Comparison of ENCODE assay signal across 22 cellular contexts in genomic region chr7:4010923-4011656, GRCh38.
DNase-seq lines count a peak whose midpoint lies in the region; FAIRE-seq and TF ChIP-seq lines count a peak whose summit lies in the region.
"Had no signal": no experiment of that assay in that cellular context is flagged by ENCODE, and none has a peak within 500 bp of the region (broad histone marks: within the 10 kb centered on the region; RNA-seq: fewer than 3 reads in every experiment).

No MANE protein-coding gene starts in this region.

- no peaks in the 10 kb centered on the region for H3K9me3 Mint-ChIP-seq in nephron progenitor cell

- no peaks in the 10 kb centered on the region for H3K79me2 ChIP-seq in MM.1S (ENCODE audit: low read length)

- H3K4me3 ChIP-seq in MM.1S (ENCODE audit: low read length), result peak overlapping the region; percentile 7; the same call in 1 of the 2 replicates
- H3K4me3 ChIP-seq in small intestine (ENCODE audit: low read depth in 1 of 2, low read length in 2 of 2), result no peak overlapping the region
- H3K4me3 ChIP-seq: HAP-1, Peyer's patch had no signal

- TF ChIP-seq CTCF in MM.1S (IDR thresholded peaks at IDR 0.05; ENCODE audit: low read length) (no peak), nephron progenitor cell (IDR thresholded peaks at IDR 0.05) (no peak)

- H3K36me3 Mint-ChIP-seq in nephron progenitor cell (ENCODE audit: low read depth), result peaks cover 7% of the 10 kb centered on the region

- H3K27ac Mint-ChIP-seq in nephron progenitor cell, result no peak overlapping the region

- DNase-seq in ELF-1 (ENCODE audit: low read depth, low spot score) (peak; percentile 40), MM.1S (no peak), islet precursor cell (peak; percentile 46), nephron progenitor cell (peak; percentile 22), NCI-H82 treated with DMSO at 0.1 percent for 48 hours (lab: John Stamatoyannopoulos, UW; ENCODE audit: unreplicated experiment) (no peak), small intestine (no peak)
- no peak for DNase-seq in stimulated activated CD8-positive, alpha-beta memory T cell treated with anti-CD3 and anti-CD28 coated beads, Interleukin-4, amount 100 ng/mL, for 48 hours
- DNase-seq in activated CD4-positive, CD25-positive, alpha-beta regulatory T cell (lab: John Stamatoyannopoulos, UW), result no peak
- DNase-seq: DMS53, GF-D8, KG1, NCI-H1092 treated with DMSO at 0.1 percent for 48 hours, NCI-H1436 treated with DMSO at 0.1 percent for 48 hours, NCI-H1930, NCI-H345, NCI-H524 treated with DMSO at 0.1 percent for 48 hours, NCI-H82 had no signal

- H3K27ac ChIP-seq in MM.1S (ENCODE audit: low read length), result no peak overlapping the region
- no peak overlapping the region for H3K27ac ChIP-seq in small intestine (ENCODE audit: low read depth in 1 of 2, low read length in 1 of 2)
- H3K27ac ChIP-seq: C4-2B, Peyer's patch had no signal

- H3K4me1 Mint-ChIP-seq in nephron progenitor cell, result peaks cover 45% of the 10 kb centered on the region

- H3F3A ChIP-seq in MM.1S (ENCODE audit: insufficient read depth, low read length), result no peaks in the 10 kb centered on the region

- no peak overlapping the region for H2AFZ ChIP-seq in MM.1S (ENCODE audit: low read length)

- H3K27me3 Mint-ChIP-seq in nephron progenitor cell (ENCODE audit: low read depth, poor library complexity), result peaks cover 7% of the 10 kb centered on the region

- no peaks in the 10 kb centered on the region for H4K20me1 ChIP-seq in MM.1S (ENCODE audit: insufficient read depth, low read length)

- no peak overlapping the region for H3K9ac ChIP-seq in MM.1S (ENCODE audit: low read length)

- no peaks in the 10 kb centered on the region for H3K9me2 ChIP-seq in MM.1S (replicated peaks; ENCODE audit: insufficient read depth, low read length)

- H3K4me1 ChIP-seq in MM.1S (ENCODE audit: low read length), result 0 out of 2 replicates have a peak, but pooled peaks cover 5% of the 10 kb centered on the region
- no peaks in the 10 kb centered on the region for H3K4me1 ChIP-seq in small intestine (ENCODE audit: control insufficient read depth in 2 of 2, insufficient read depth in 1 of 2, low read depth in 1 of 2, low read length in 1 of 2)
- H3K4me1 ChIP-seq: HAP-1, Peyer's patch had no signal

- no peak for FAIRE-seq in small intestine (lab: Jason Lieb, UNC)
- FAIRE-seq: A204.1, GM19239 had no signal

- no peak overlapping the region for H3K4me3 Mint-ChIP-seq in nephron progenitor cell

- H3K36me3 ChIP-seq in MM.1S (replicated peaks; ENCODE audit: insufficient read depth, low read length) (no peaks in the 10 kb centered on the region), small intestine (ENCODE audit: control insufficient read depth in 2 of 2, insufficient read depth in 2 of 2, low read length in 2 of 2) (no peaks in the 10 kb centered on the region)
- H3K36me3 ChIP-seq: HAP-1, Peyer's patch had no signal

- H3K9me3 ChIP-seq in MM.1S (replicated peaks; ENCODE audit: insufficient read depth, low read length), result no peaks in the 10 kb centered on the region
- no peaks in the 10 kb centered on the region for H3K9me3 ChIP-seq in small intestine (ENCODE audit: control insufficient read depth, low read depth)
- H3K9me3 ChIP-seq: HAP-1, Peyer's patch had no signal

- H3K4me2 ChIP-seq in MM.1S (ENCODE audit: low read depth, low read length), result peak overlapping the region; percentile 43

- H3K27me3 ChIP-seq in MM.1S (replicated peaks; ENCODE audit: insufficient read depth, low read length) (peaks cover 68% of the 10 kb centered on the region), small intestine (ENCODE audit: control insufficient read depth in 2 of 2, insufficient read depth in 2 of 2, low read length in 2 of 2) (no peaks in the 10 kb centered on the region)
- H3K27me3 ChIP-seq: Peyer's patch had no signal

- 84 to 89% (median 86%) methylated on average over 30 of the region's 30 CpGs for WGBS in small intestine, 3 donors

Comparison
In these comparisons a context has a peak if more than half of its experiments do, and no peak if none do; other contexts are left out.
1. DNase-seq: peak in ELF-1 (single experiment), islet precursor cell (single experiment) and nephron progenitor cell (single experiment); none in MM.1S (single experiment), stimulated activated CD8-positive, alpha-beta memory T cell treated with anti-CD3 and anti-CD28 coated beads, Interleukin-4, amount 100 ng/mL, for 48 hours (single experiment), NCI-H82 treated with DMSO at 0.1 percent for 48 hours (single experiment), activated CD4-positive, CD25-positive, alpha-beta regulatory T cell (0 of 4) and small intestine (single experiment).